ENCODE assay signal across 8 cellular contexts in the genomic region with DNA sequence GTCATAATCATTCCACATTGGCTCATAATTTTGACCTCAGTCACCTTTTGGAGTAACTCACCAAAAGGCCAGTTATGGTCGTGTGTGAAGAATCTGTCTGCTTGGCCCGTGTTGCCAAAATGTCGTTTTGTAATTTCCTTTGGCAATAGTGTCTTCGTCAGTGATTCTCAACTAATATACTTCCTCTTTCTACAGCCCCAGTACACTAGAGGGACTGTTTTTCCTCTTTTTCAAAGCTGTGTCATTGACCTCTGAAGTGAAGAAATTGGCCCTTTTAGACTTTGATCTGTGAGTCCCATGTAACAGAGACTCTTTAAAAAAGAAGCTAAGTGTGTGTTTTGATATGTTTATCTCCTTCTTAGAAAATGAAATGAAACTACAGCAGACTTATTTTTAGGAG. TPM values are rescaled to one million over a fixed set of nuclear protein-coding genes. Genes with fewer than 3 reads are reported as not detected.
DNase-seq lines count a peak whose midpoint lies in the region; ATAC-seq and TF ChIP-seq lines count a peak whose summit lies in the region.

No MANE protein-coding gene starts in this region.

- H3K27ac Mint-ChIP-seq in nephron progenitor cell = no peak overlapping the region

- 9% methylated on average over 4 of the region's 4 CpGs for WGBS in SK-N-SH (ENCODE audit: low lambda C conversion rate)

- peak overlapping the region; percentile 60 for H3K4me2 ChIP-seq in SK-N-SH

- peaks cover 47% of the 10 kb centered on the region for H3K4me1 Mint-ChIP-seq in nephron progenitor cell

- peaks cover 72% of the 10 kb centered on the region for H4K20me1 ChIP-seq in SK-N-SH (ENCODE audit: insufficient read depth)

- no peaks in the 10 kb centered on the region for H3K9me3 Mint-ChIP-seq in nephron progenitor cell

- TF ChIP-seq RAD21 in SK-N-SH (IDR thresholded peaks at IDR 0.05; ENCODE audit: low read length) = no peak

- peaks cover 3% of the 10 kb centered on the region for H3K27me3 Mint-ChIP-seq in nephron progenitor cell (ENCODE audit: low read depth, poor library complexity)

- H3K36me3 Mint-ChIP-seq in nephron progenitor cell (ENCODE audit: low read depth) = peaks cover 42% of the 10 kb centered on the region

- no peak overlapping the region for H2AFZ ChIP-seq in SK-N-SH (ENCODE audit: low read depth)

- H3K27ac ChIP-seq in SK-N-SH (ENCODE audit: low read depth in 2 of 2, low read length in 1 of 2) = peak overlapping the region; percentile 54 to 83

- H3K4me3 Mint-ChIP-seq in nephron progenitor cell = no peak overlapping the region

- no peaks in the 10 kb centered on the region for H3K27me3 ChIP-seq in SK-N-SH (ENCODE audit: insufficient read depth)

- H3K79me2 ChIP-seq in SK-N-SH (ENCODE audit: insufficient read depth) = peaks cover 89% of the 10 kb centered on the region

- DNase-seq in AG09319 (ENCODE audit: extremely low read depth, low read depth) (no peak), SK-N-SH (no peak), fibroblast of the conjunctiva (ENCODE audit: low read depth) (peak; percentile 42), renal cortical epithelial cell (ENCODE audit: low read depth) (peak; percentile 61), nephron progenitor cell (no peak)
- DNase-seq in stimulated activated CD4-positive, alpha-beta T cell treated with anti-CD3 and anti-CD28 coated beads, Interleukin-1b, Interleukin-23, amount 100 ng/mL, for 48 hours = no peak

- peaks cover 18 to 36% of the 10 kb centered on the region in 2 experiments; a peak in 3 of 4 replicates for H3K4me1 ChIP-seq in SK-N-SH (ENCODE audit: control insufficient read depth in 1 of 2, insufficient read depth in 2 of 2, low read depth in 1 of 2, low read length in 1 of 2)

- H3K9me3 ChIP-seq in SK-N-SH = 0 out of 2 replicates have a peak, but pooled peaks cover 3% of the 10 kb centered on the region

- CTCF ChIA-PET in SK-N-SH (lab: Yijun Ruan, JAX) = interaction anchor here (0.9 to 1.0 kb wide), 3 partner anchors 16 to 272 kb away, joined by 3 read pairs; no protein-coding TSS in a partner anchor

- peaks cover 23 to 28% of the 10 kb centered on the region in 2 experiments for H3K36me3 ChIP-seq in SK-N-SH (replicated peaks in 1 of 2; ENCODE audit: control insufficient read depth in 1 of 2, insufficient read depth in 2 of 2, low read length in 1 of 2)

- peak overlapping the region; percentile 10; the same call in 1 of the 2 replicates for H3K9ac ChIP-seq in SK-N-SH

- ATAC-seq in GM21717 (IDR thresholded peaks at IDR 0.05; ENCODE audit: unreplicated experiment) (peak; percentile 37), GM21619 (IDR thresholded peaks at IDR 0.05; ENCODE audit: unreplicated experiment) (no peak)

- 0 out of 4 replicates have a peak overlapping the region, but pooled peaks of 1 of the 2 experiments have one; percentile 1 for H3K4me3 ChIP-seq in SK-N-SH (ENCODE audit: low read depth in 2 of 2, low read length in 1 of 2)

- POLR2A ChIA-PET in SK-N-SH (lab: Yijun Ruan, JAX) = interaction anchor here (0.6 kb wide), 1 partner anchor 12 kb away, joined by 3 read pairs; no protein-coding TSS in a partner anchor

- H3K9me2 ChIP-seq in SK-N-SH = no peaks in the 10 kb centered on the region

- peaks cover 42% of the 10 kb centered on the region for H3F3A ChIP-seq in SK-N-SH (replicated peaks; ENCODE audit: insufficient read depth)

- TF ChIP-seq EP300 in SK-N-SH (IDR thresholded peaks at IDR 0.05; ENCODE audit: borderline replicate concordance in 1 of 2, low read depth in 1 of 2, low read length in 1 of 2) = no peak

- peak; percentile 31 for TF ChIP-seq CTCF in AG09319 (IDR thresholded peaks at IDR 0.05; ENCODE audit: low read depth, low read length)
- TF ChIP-seq CTCF in SK-N-SH (IDR thresholded peaks at IDR 0.05) = peak; percentile 24; the same call in 1 of the 2 replicates
- TF ChIP-seq CTCF in nephron progenitor cell (IDR thresholded peaks at IDR 0.05) = no peak

TF ChIP-seq in SK-N-SH, 30 proteins besides CTCF, POLR2A, EP300 and RAD21:
- TF ChIP-seq, protein P1, sequence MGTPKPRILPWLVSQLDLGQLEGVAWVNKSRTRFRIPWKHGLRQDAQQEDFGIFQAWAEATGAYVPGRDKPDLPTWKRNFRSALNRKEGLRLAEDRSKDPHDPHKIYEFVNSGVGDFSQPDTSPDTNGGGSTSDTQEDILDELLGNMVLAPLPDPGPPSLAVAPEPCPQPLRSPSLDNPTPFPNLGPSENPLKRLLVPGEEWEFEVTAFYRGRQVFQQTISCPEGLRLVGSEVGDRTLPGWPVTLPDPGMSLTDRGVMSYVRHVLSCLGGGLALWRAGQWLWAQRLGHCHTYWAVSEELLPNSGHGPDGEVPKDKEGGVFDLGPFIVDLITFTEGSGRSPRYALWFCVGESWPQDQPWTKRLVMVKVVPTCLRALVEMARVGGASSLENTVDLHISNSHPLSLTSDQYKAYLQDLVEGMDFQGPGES (IDR thresholded peaks at IDR 0.05; ENCODE audit: low read depth, low read length) = no peak
- TF ChIP-seq RXRA (IDR thresholded peaks at IDR 0.05; ENCODE audit: borderline replicate concordance, low read depth) (0 out of 2 replicates have a peak, but pooled peaks have one; percentile 37), NFIC (IDR thresholded peaks at IDR 0.05; ENCODE audit: borderline replicate concordance) (peak; percentile 46; the same call in 1 of the 2 replicates), TCF12 (IDR thresholded peaks at IDR 0.05) (0 out of 2 replicates have a peak, but pooled peaks have one; percentile 17)

RNA-seq across cellular contexts. Expression of a gene that starts 5.2 kb away (rescaled TPM):
- polyA plus RNA-seq in SK-N-SH (2012; rRNA removed) = 8.1 and 8.5 TPM in 2 replicates
- polyA plus RNA-seq in SK-N-SH (2012; cell fraction: cytosol; rRNA removed) = 7.5 and 8.1 TPM in 2 replicates
- 5.9 and 8.0 TPM in 2 replicates for polyA plus RNA-seq in SK-N-SH (2012; cell fraction: nucleus; rRNA removed)
- total RNA-seq in renal cortical epithelial cell = 33.9 and 88.4 TPM in 2 replicates

Comparison
In these comparisons a context has a peak if more than half of its experiments do, and no peak if none do; other contexts are left out.
1. DNase-seq: peak in fibroblast of the conjunctiva (single experiment) and renal cortical epithelial cell (single experiment); none in AG09319 (single experiment), SK-N-SH (single experiment), stimulated activated CD4-positive, alpha-beta T cell treated with anti-CD3 and anti-CD28 coated beads, Interleukin-1b, Interleukin-23, amount 100 ng/mL, for 48 hours (single experiment) and nephron progenitor cell (single experiment).